ENCODE assay signal across 9 cellular contexts in the genomic region with DNA sequence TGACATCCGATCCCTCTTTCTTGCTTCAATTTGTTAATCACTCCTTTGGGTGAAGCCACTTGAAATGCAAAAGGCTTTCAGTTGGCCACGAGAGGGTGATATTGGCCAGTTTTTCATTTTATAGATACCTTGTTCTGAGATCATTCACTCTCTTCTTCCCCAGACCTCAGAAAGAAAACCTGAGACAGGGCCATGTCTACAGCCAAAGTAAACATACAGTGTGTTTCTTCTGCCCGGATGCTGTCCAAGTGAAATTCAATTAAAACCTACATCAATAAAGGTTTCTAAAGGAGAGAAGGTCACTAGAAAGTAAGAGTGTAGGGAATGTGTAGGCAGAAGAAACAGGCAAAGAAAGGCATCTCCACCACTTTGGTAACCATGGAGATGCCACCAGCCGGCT. TPM values are rescaled to one million over a fixed set of nuclear protein-coding genes. Genes with fewer than 3 reads are reported as not detected.
DNase-seq lines count a peak whose midpoint lies in the region; ATAC-seq, FAIRE-seq and TF ChIP-seq lines count a peak whose summit lies in the region.
"Had no signal": no experiment of that assay in that cellular context is flagged by ENCODE, and none has a peak within 500 bp of the region (broad histone marks: within the 10 kb centered on the region; RNA-seq: fewer than 3 reads in every experiment).

No MANE protein-coding gene starts in this region.

- no peak overlapping the region for H2AFZ ChIP-seq in K562 (ENCODE audit: low read depth, low read length)

- intact Hi-C loops in K562 (cut with micrococcal nuclease) = no loop called here
- intact Hi-C loops in sciatic nerve (cut with DNase I) = no loop called here

- no peaks in the 10 kb centered on the region for H3K79me2 ChIP-seq in K562 (ENCODE audit: control insufficient read depth, insufficient read depth, low read length)

- TF ChIP-seq EP300 in K562 (IDR thresholded peaks at IDR 0.05; ENCODE audit: low read length) = no peak

- H3K4me2 ChIP-seq in K562 (ENCODE audit: insufficient read depth, low read length) = no peak overlapping the region
- H3K4me2 ChIP-seq: BLaER1 treated with 17β-estradiol and CSF1 and Interleukin-3, amounts not matched to agents 10 nM and 100 nM had no signal

- 0% methylated on average over 4 of the region's 4 CpGs for WGBS in K562 (ENCODE audit: insufficient coverage, low coverage, missing lambda C conversion rate)

- H3K36me3 ChIP-seq in K562 (ENCODE audit: control insufficient read depth, insufficient read depth, low read length) = no peaks in the 10 kb centered on the region
- H3K36me3 ChIP-seq: BLaER1 treated with 17β-estradiol and CSF1 and Interleukin-3, amounts not matched to agents 10 nM and 100 nM had no signal

- in situ Hi-C loops in K562 (cut with MboI) = no loop called here

- POLR2A ChIA-PET in K562 (lab: Yijun Ruan, JAX) = no interaction called here

- no peak overlapping the region for H3K27ac ChIP-seq in K562 (ENCODE audit: extremely low read depth, low read depth, low read length)
- H3K27ac ChIP-seq: BLaER1 treated with 17β-estradiol and CSF1 and Interleukin-3, amounts not matched to agents 10 nM and 100 nM had no signal

- no peak for TF ChIP-seq POLR2A in NB4 (IDR thresholded peaks at IDR 0.05; ENCODE audit: extremely low read depth, insufficient read length)
- no peak for TF ChIP-seq POLR2A in K562 (conservative IDR thresholded peaks at IDR 0.05)

- no peaks in the 10 kb centered on the region for H3K36me3 Mint-ChIP-seq in effector memory CD8-positive, alpha-beta T cell (ENCODE audit: insufficient read depth)

- H3K27me3 ChIP-seq in K562 (ENCODE audit: control insufficient read depth in 2 of 2, insufficient read depth in 2 of 2, low read length in 2 of 2) = peaks cover 0 to 5% of the 10 kb centered on the region in 2 experiments; a peak in 1 of 5 replicates
- H3K27me3 ChIP-seq: BLaER1 treated with 17β-estradiol and CSF1 and Interleukin-3, amounts not matched to agents 10 nM and 100 nM had no signal

- H3K9ac ChIP-seq in K562 (ENCODE audit: insufficient read depth in 1 of 2, low read depth in 2 of 2, low read length in 2 of 2) = no peak overlapping the region
- H3K9ac ChIP-seq: BLaER1 treated with 17β-estradiol and CSF1 and Interleukin-3, amounts not matched to agents 10 nM and 100 nM had no signal

- H3K27ac Mint-ChIP-seq in effector memory CD8-positive, alpha-beta T cell = peak overlapping the region in 1 of 2 donors; percentile 10

- no TSS peak for BruUV-seq in K562 (replicated peaks; lab: Mats Ljungman, UMichigan)

- no peaks in the 10 kb centered on the region for H3K9me3 ChIP-seq in K562 (replicated peaks; ENCODE audit: control insufficient read depth, insufficient read depth, low read depth, low read length)
- H3K9me3 ChIP-seq: BLaER1 treated with 17β-estradiol and CSF1 and Interleukin-3, amounts not matched to agents 10 nM and 100 nM had no signal

- no peaks in the 10 kb centered on the region; the same call in 1 of the 2 replicates for H4K20me1 ChIP-seq in K562 (replicated peaks; ENCODE audit: control insufficient read depth, insufficient read depth, low read length)
- H4K20me1 ChIP-seq: BLaER1 treated with 17β-estradiol and CSF1 and Interleukin-3, amounts not matched to agents 10 nM and 100 nM had no signal

- peaks cover 5 to 22% of the 10 kb centered on the region in 2 donors for H3K27me3 Mint-ChIP-seq in effector memory CD8-positive, alpha-beta T cell

- ATAC-seq in K562 (no peak), sciatic nerve (no peak)
- no peak for ATAC-seq in effector memory CD8-positive, alpha-beta T cell (replicated peaks)

- H3K4me1 ChIP-seq in K562 (replicated peaks in 1 of 2; ENCODE audit: control insufficient read depth in 2 of 2, insufficient read depth in 2 of 2, low read length in 2 of 2) = no peaks in the 10 kb centered on the region
- H3K4me1 ChIP-seq: BLaER1 treated with 17β-estradiol and CSF1 and Interleukin-3, amounts not matched to agents 10 nM and 100 nM had no signal

- TF ChIP-seq CTCF in NB4 (IDR thresholded peaks at IDR 0.05; ENCODE audit: low read depth, low read length) = peak; percentile 33
- peak; percentile 29 to 55 (median 40); a peak in 4 of 6 replicates for TF ChIP-seq CTCF in K562 (IDR thresholded peaks at IDR 0.05 in 2 of 3, conservative IDR thresholded peaks at IDR 0.05 in 1 of 3; ENCODE audit: insufficient read depth in 2 of 3, low read depth in 1 of 3, low read length in 3 of 3)

- TF ChIP-seq RAD21 in K562 (CRISPR knock-in tag; conservative IDR thresholded peaks at IDR 0.05 in 1 of 2, IDR thresholded peaks at IDR 0.05 in 1 of 2) = peak; percentile 21 to 49; a peak in 3 of 4 replicates

- H3K4me3 ChIP-seq in NB4 (ENCODE audit: low read depth, low read length) = no peak overlapping the region
- no peak overlapping the region for H3K4me3 ChIP-seq in K562
- H3K4me3 ChIP-seq: BLaER1 treated with 17β-estradiol and CSF1 and Interleukin-3, amounts not matched to agents 10 nM and 100 nM had no signal

- no peaks in the 10 kb centered on the region for H3K4me1 Mint-ChIP-seq in effector memory CD8-positive, alpha-beta T cell (ENCODE audit: low read depth in 2 of 2)

- DNase-seq in NCI-H1092 (lab: John Stamatoyannopoulos, UW) (peak; percentile 8), NCI-H1092 treated with DMSO at 0.1 percent for 48 hours (lab: John Stamatoyannopoulos, UW) (no peak), NB4 (ENCODE audit: low read depth) (peak; percentile 23), K562 (ENCODE audit: extremely low read depth in 1 of 4, low spot score in 3 of 4) (peak in 2 of 4 experiments; percentile 13 to 22), middle frontal gyrus (ENCODE audit: extremely low spot score, low spot score) (peak; percentile 30), sciatic nerve (ENCODE audit: low spot score) (no peak), OCI-M2 (lab: John Stamatoyannopoulos, UW; ENCODE audit: unreplicated experiment) (no peak)
- DNase-seq in effector memory CD8-positive, alpha-beta T cell = no peak

- no peaks in the 10 kb centered on the region for H3K9me3 Mint-ChIP-seq in effector memory CD8-positive, alpha-beta T cell

- H3K9me1 ChIP-seq in K562 (ENCODE audit: control insufficient read depth, insufficient read depth, low read length) = no peaks in the 10 kb centered on the region

- CTCF ChIA-PET in K562 (lab: Yijun Ruan, JAX; ENCODE audit: low intra/inter-chr PET ratio) = interaction anchor here (1.0 to 1.2 kb wide), 2 partner anchors 375 to 467 kb away, joined by 3 to 4 read pairs; no protein-coding TSS in a partner anchor

- FAIRE-seq in K562 (lab: Jason Lieb, UNC) = no peak

- H3K4me3 Mint-ChIP-seq in effector memory CD8-positive, alpha-beta T cell = no peak overlapping the region

TF ChIP-seq in K562, 482 proteins besides CTCF, POLR2A, EP300 and RAD21:
- TF ChIP-seq RFX1 (IDR thresholded peaks at IDR 0.05) = peak; percentile 21; the same call in 1 of the 2 replicates
- TF ChIP-seq SMARCE1 (IDR thresholded peaks at IDR 0.05) = no peak
TF ChIP-seq in K562: peak in this region for 1.

RNA-seq across cellular contexts. Expression of a gene that starts 39.5 kb away (rescaled TPM):
- total RNA-seq in K562 (2011; cell fraction: chromatin; rRNA removed; ENCODE audit: low replicate concordance) = 0.40 TPM in 1 of 2 replicates, not detected in the other
- not detected in 2 replicates for total RNA-seq in K562 (2011; cell fraction: nucleolus; rRNA removed)
- 0.37 TPM in 1 of 2 replicates, not detected in the other for total RNA-seq in K562 (2011; cell fraction: nucleoplasm; rRNA removed)
- total RNA-seq in K562 (2014; rRNA removed) (not detected in 2 replicates), K562 (2014; rRNA removed; fragmentation: Illumina TruSeq; extraction: Trizol) (not detected in 2 replicates), K562 (2015; rRNA removed; fragmentation: Illumina TruSeq; extraction: Trizol) (0.04 TPM in 1 of 2 replicates, not detected in the other), K562 (2021) (0.07 TPM in 2 replicates), sciatic nerve (10.0 TPM)
- polyA plus RNA-seq in K562 (2011; rRNA removed) (not detected in 2 replicates), K562 (2014; fragmentation: Illumina TruSeq; extraction: Trizol) (not detected in 2 replicates), K562 (2014; fragmentation: Nextera tagmentation; extraction: Ambion mirVana) (not detected), K562 (2014; rRNA removed) (0.03 TPM in 1 of 2 replicates, not detected in the other)
- polyA plus RNA-seq in K562 (2011; cell fraction: cytosol; rRNA removed) = not detected in 2 replicates
- polyA plus RNA-seq in K562 (2011; cell fraction: nucleus; rRNA removed) = 0.01 TPM in 1 of 2 replicates, not detected in the other
- 0.01 and 0.55 TPM in 2 replicates for polyA plus RNA-seq in K562 (2012)
- 0.04 TPM in 1 of 2 replicates, not detected in the other for polyA minus RNA-seq in K562 (2011; rRNA and poly(A)+ RNA removed)
- polyA minus RNA-seq in K562 (2011; cell fraction: cytosol; rRNA and poly(A)+ RNA removed) = 0.19 TPM in 1 of 2 replicates, not detected in the other
- not detected in 2 replicates for polyA minus RNA-seq in K562 (2011; cell fraction: nucleus; rRNA and poly(A)+ RNA removed)

Comparison
In these comparisons a context has a peak if more than half of its experiments do, and no peak if none do; other contexts are left out.
1. DNase-seq: peak in NCI-H1092 (single experiment), NB4 (single experiment) and middle frontal gyrus (single experiment); none in NCI-H1092 treated with DMSO at 0.1 percent for 48 hours (single experiment), effector memory CD8-positive, alpha-beta T cell (0 of 3), sciatic nerve (single experiment) and OCI-M2 (single experiment).